Comparison of ENCODE assay signal across 12 cellular contexts in genomic region chr15:85771781-85772445, GRCh38. TPM values are rescaled to one million over a fixed set of nuclear protein-coding genes. Genes with fewer than 3 reads are reported as not detected.
DNase-seq lines count a peak whose midpoint lies in the region; ATAC-seq, FAIRE-seq and TF ChIP-seq lines count a peak whose summit lies in the region.
"Had no signal": no experiment of that assay in that cellular context is flagged by ENCODE, and none has a peak within 500 bp of the region (broad histone marks: within the 10 kb centered on the region; RNA-seq: fewer than 3 reads in every experiment).

No MANE protein-coding gene starts in this region.

- no peak overlapping the region for H3K9ac ChIP-seq in IMR-90 (ENCODE audit: low read depth, low read length)
- H3K9ac ChIP-seq in endothelial cell of umbilical vein (replicated peaks; ENCODE audit: extremely low read depth, insufficient read depth, low read length), result no peak overlapping the region

- H4K8ac ChIP-seq in IMR-90 (ENCODE audit: low read depth in 2 of 2, low read length in 2 of 2), result no peak overlapping the region

- H3K79me2 ChIP-seq in endothelial cell of umbilical vein (ENCODE audit: control insufficient read depth, insufficient read depth, low read length), result no peaks in the 10 kb centered on the region

- H2AK9ac ChIP-seq in IMR-90 (replicated peaks; ENCODE audit: low read depth, low read length, poor library complexity), result peak overlapping the region; percentile 31

- ATAC-seq in IMR-90 (ENCODE audit: low read depth), result peak; percentile 54
- no peak for ATAC-seq in CD4-positive, alpha-beta T cell (ENCODE audit: poor library complexity)
- ATAC-seq in GM21619 (IDR thresholded peaks at IDR 0.05; ENCODE audit: unreplicated experiment), result no peak

- no peak overlapping the region for H3K4me3 Mint-ChIP-seq in CD4-positive, alpha-beta T cell
- H3K4me3 Mint-ChIP-seq: memory B cell; T-helper 1 cell treated with Interleukin-12 subunit alpha and Interleukin-12 subunit beta and Interleukin-4 antibody, amounts not matched to agents 30 μg/mL and 1 μg/mL, for 36 hours had no signal

- H3K9me1 ChIP-seq in IMR-90 (ENCODE audit: insufficient read depth, low read length) (peaks cover 22% of the 10 kb centered on the region), endothelial cell of umbilical vein (replicated peaks; ENCODE audit: control insufficient read depth, extremely low read depth, insufficient read depth, low read length) (no peaks in the 10 kb centered on the region)

- H2BK20ac ChIP-seq in IMR-90 (ENCODE audit: low read depth, low read length), result no peak overlapping the region

- POLR2A ChIA-PET in IMR-90 (lab: Charles Lee; ENCODE audit: unreplicated experiment) (no interaction called here), endothelial cell of umbilical vein (lab: Charles Lee) (no interaction called here)
- POLR2A ChIA-PET in CD4-positive, alpha-beta T cell (lab: Charles Lee), result no interaction called here

- H3K56ac ChIP-seq in IMR-90 (ENCODE audit: extremely low read depth, insufficient read depth, low read length), result no peak overlapping the region

- H3K27ac ChIP-seq in IMR-90 (ENCODE audit: insufficient read depth, low read length) (no peak overlapping the region), endothelial cell of umbilical vein (ENCODE audit: insufficient read depth, low read depth, low read length) (no peak overlapping the region), stomach (peak overlapping the region; percentile 16 to 77 (median 68))
- H3K27ac ChIP-seq in CD4-positive, alpha-beta T cell (ENCODE audit: low read depth, low read length), result no peak overlapping the region
- H3K27ac ChIP-seq: epithelial cell of prostate had no signal

- H3K79me1 ChIP-seq in IMR-90 (ENCODE audit: low read depth in 1 of 2, low read length in 2 of 2), result peaks cover 22 to 56% of the 10 kb centered on the region in 2 experiments

- no peak overlapping the region for H2BK15ac ChIP-seq in IMR-90 (ENCODE audit: low read depth, low read length)

- H2AFZ ChIP-seq in IMR-90 (replicated peaks; ENCODE audit: low read length, poor library complexity) (peak overlapping the region; percentile 23), endothelial cell of umbilical vein (ENCODE audit: low read depth, low read length) (no peak overlapping the region)

- H2AK5ac ChIP-seq in IMR-90 (ENCODE audit: low read depth, low read length), result 0 out of 2 replicates have a peak overlapping the region, but pooled peaks have one; percentile 69

- CTCF ChIA-PET in IMR-90 (lab: Yijun Ruan, JAX), result no interaction called here
- CTCF ChIA-PET in endothelial cell of umbilical vein (lab: Charles Lee), result no interaction called here
- CTCF ChIA-PET in CD4-positive, alpha-beta T cell (lab: Charles Lee), result no interaction called here

- no peak overlapping the region for H3K4ac ChIP-seq in IMR-90 (ENCODE audit: low read depth, low read length)

- peaks cover 10% of the 10 kb centered on the region; the same call in 1 of the 2 replicates for H3K4me1 ChIP-seq in IMR-90 (ENCODE audit: control insufficient read depth, insufficient read depth, low read length)
- H3K4me1 ChIP-seq in endothelial cell of umbilical vein (ENCODE audit: control insufficient read depth, extremely low read depth, insufficient read depth, low read length), result peaks cover 12% of the 10 kb centered on the region
- H3K4me1 ChIP-seq in stomach, result peaks cover 11 to 29% (median 19%) of the 10 kb centered on the region in 4 donors

- H3K27me3 Mint-ChIP-seq in CD4-positive, alpha-beta T cell, result no peaks in the 10 kb centered on the region
- H3K27me3 Mint-ChIP-seq: memory B cell had no signal

- H3K36me3 Mint-ChIP-seq in CD4-positive, alpha-beta T cell (ENCODE audit: low read depth), result no peaks in the 10 kb centered on the region
- H3K36me3 Mint-ChIP-seq: memory B cell had no signal

- no peak overlapping the region for H2BK5ac ChIP-seq in IMR-90 (ENCODE audit: low read depth, low read length, poor library complexity, severe bottlenecking)

- H2BK120ac ChIP-seq in IMR-90 (ENCODE audit: low read depth, low read length), result no peak overlapping the region

- no peak overlapping the region for H3K4me3 ChIP-seq in IMR-90 (ENCODE audit: insufficient read depth, low read depth, low read length)
- H3K4me3 ChIP-seq in endothelial cell of umbilical vein (replicated peaks in 1 of 3; ENCODE audit: insufficient read depth in 1 of 3, low read depth in 1 of 3, low read length in 3 of 3), result no peak overlapping the region
- H3K4me3 ChIP-seq in lower leg skin (ENCODE audit: low read depth, poor library complexity, severe bottlenecking), result no peak overlapping the region
- H3K4me3 ChIP-seq in stomach, result no peak overlapping the region

- WGBS in IMR-90 (ENCODE audit: extremely low coverage in 2 of 2, insufficient read length in 1 of 2), 2 experiments, result 50% methylated on average over 9 of the region's 13 CpGs; no CpG with 5 or more reads in 1 of the 2 experiments
- 59 to 73% methylated on average over 13 of the region's 13 CpGs for WGBS in lower leg skin, 2 donors
- WGBS in stomach, 5 donors, result 59 to 81% (median 68%) methylated on average over 11 to 13 of the region's 13 CpGs

- TF ChIP-seq POLR2A in IMR-90 (IDR thresholded peaks at IDR 0.05; ENCODE audit: low read depth, low read length) (no peak), endothelial cell of umbilical vein (IDR thresholded peaks at IDR 0.05; ENCODE audit: low read depth, low read length) (no peak), lower leg skin (IDR thresholded peaks at IDR 0.05) (no peak), stomach (IDR thresholded peaks at IDR 0.05) (no peak)

- TF ChIP-seq EP300 in stomach (IDR thresholded peaks at IDR 0.05), result peak; percentile 62

- TF ChIP-seq CTCF in IMR-90 (conservative IDR thresholded peaks at IDR 0.05; ENCODE audit: low read depth, low read length) (no peak), endothelial cell of umbilical vein (IDR thresholded peaks at IDR 0.05; ENCODE audit: extremely low read depth in 1 of 2, insufficient read depth in 1 of 2, low read depth in 1 of 2, low read length in 2 of 2) (no peak), lower leg skin (IDR thresholded peaks at IDR 0.05) (no peak), stomach (IDR thresholded peaks at IDR 0.05) (no peak)
- no peak for TF ChIP-seq CTCF in CD4-positive, alpha-beta T cell (IDR thresholded peaks at IDR 0.05)

- peaks cover 15% of the 10 kb centered on the region for H3K4me1 Mint-ChIP-seq in CD4-positive, alpha-beta T cell (ENCODE audit: low read depth)

- no peak overlapping the region; the same call in 1 of the 2 replicates for H3K18ac ChIP-seq in IMR-90 (ENCODE audit: low read depth, low read length)

- H4K5ac ChIP-seq in IMR-90 (ENCODE audit: low read depth, low read length), result no peak overlapping the region; the same call in 1 of the 2 replicates

- H3K27me3 ChIP-seq in IMR-90 (ENCODE audit: control insufficient read depth, insufficient read depth, low read length) (no peaks in the 10 kb centered on the region), endothelial cell of umbilical vein (ENCODE audit: control insufficient read depth in 2 of 2, insufficient read depth in 2 of 2, low read length in 2 of 2) (no peaks in the 10 kb centered on the region), stomach (no peaks in the 10 kb centered on the region)
- H3K27me3 ChIP-seq in CD4-positive, alpha-beta T cell (ENCODE audit: control insufficient read depth, insufficient read depth, low read length), result no peaks in the 10 kb centered on the region

- no peak overlapping the region for H3K14ac ChIP-seq in IMR-90 (replicated peaks; ENCODE audit: low read depth, low read length)

- TF ChIP-seq RAD21 in IMR-90 (IDR thresholded peaks at IDR 0.05; ENCODE audit: low read length), result no peak

- no peak overlapping the region for H4K91ac ChIP-seq in IMR-90 (ENCODE audit: insufficient read depth, low read depth, low read length)

- H3K4me2 ChIP-seq in IMR-90 (ENCODE audit: low read depth, low read length) (no peak overlapping the region), endothelial cell of umbilical vein (ENCODE audit: insufficient read depth, low read length) (no peak overlapping the region)

- dilution Hi-C loops in IMR-90 (cut with HindIII; ENCODE audit: low sequenced_read_pairs, unreplicated experiment), result no loop called here
- dilution Hi-C loops in endothelial cell of umbilical vein (cut with MboI; ENCODE audit: extremely low pct_ligation_motif_present, low sequenced_read_pairs), result no loop called here

- intact Hi-C loops in IMR-90 (cut with micrococcal nuclease) (no loop called here), endothelial cell of umbilical vein (cut with micrococcal nuclease) (loop anchor here (2.0 kb wide), 1 partner anchor 13 kb away; no protein-coding TSS in a partner anchor), lower leg skin (cut with DNase I; ENCODE audit: low total_unique reads) (no loop called here), stomach (cut with DNase I; ENCODE audit: low total_unique reads) (no loop called here)
- intact Hi-C loops in CD4-positive, alpha-beta T cell (cut with DNase I, micrococcal nuclease), result no loop called here

- H3K36me3 ChIP-seq in IMR-90 (ENCODE audit: control insufficient read depth, insufficient read depth, low read length), result peaks cover 2% of the 10 kb centered on the region; the same call in 1 of the 2 replicates
- H3K36me3 ChIP-seq in endothelial cell of umbilical vein (ENCODE audit: control insufficient read depth in 2 of 2, extremely low read depth in 1 of 2, insufficient read depth in 2 of 2, low read length in 2 of 2), result no peaks in the 10 kb centered on the region
- H3K36me3 ChIP-seq in stomach, result peaks cover 0 to 26% (median 19%) of the 10 kb centered on the region in 4 donors

- in situ Hi-C loops in IMR-90 (cut with MboI; ENCODE audit: low sequenced_read_pairs) (no loop called here), KBM-7 (cut with MboI; ENCODE audit: low pct_unique_long_range_greater_than_20kb, low sequenced_read_pairs) (no loop called here)

- H3K9me3 ChIP-seq in IMR-90 (ENCODE audit: control insufficient read depth, insufficient read depth, low read length) (no peaks in the 10 kb centered on the region), endothelial cell of umbilical vein (replicated peaks; ENCODE audit: control insufficient read depth, insufficient read depth, low read length) (no peaks in the 10 kb centered on the region), stomach (no peaks in the 10 kb centered on the region)
- H3K9me3 ChIP-seq in CD4-positive, alpha-beta T cell (ENCODE audit: control insufficient read depth, low read length), result no peaks in the 10 kb centered on the region

- no peaks in the 10 kb centered on the region for H3K9me3 Mint-ChIP-seq in CD4-positive, alpha-beta T cell
- H3K9me3 Mint-ChIP-seq: memory B cell; T-helper 1 cell treated with Interleukin-12 subunit alpha and Interleukin-12 subunit beta and Interleukin-4 antibody, amounts not matched to agents 30 μg/mL and 1 μg/mL, for 36 hours had no signal

- no peak overlapping the region for H3K27ac Mint-ChIP-seq in CD4-positive, alpha-beta T cell
- H3K27ac Mint-ChIP-seq: memory B cell; T-helper 1 cell treated with Interleukin-12 subunit alpha and Interleukin-12 subunit beta and Interleukin-4 antibody, amounts not matched to agents 30 μg/mL and 1 μg/mL, for 36 hours had no signal

- H4K20me1 ChIP-seq in IMR-90 (ENCODE audit: insufficient read depth, low read length) (peaks cover 26% of the 10 kb centered on the region), endothelial cell of umbilical vein (replicated peaks; ENCODE audit: control insufficient read depth, extremely low read depth, insufficient read depth, low read length) (no peaks in the 10 kb centered on the region)

- DNase-seq in IMR-90 (peak; percentile 13), endothelial cell of umbilical vein (ENCODE audit: low read depth, low spot score) (peak; percentile 62), lower leg skin (ENCODE audit: low spot score in 2 of 2) (peak; percentile 67 to 94), stomach (no peak), RPMI8226 (no peak), KBM-7 (no peak)
- DNase-seq in CD4-positive, alpha-beta T cell, result no peak
- DNase-seq: amniotic stem cell had no signal

- no peak for FAIRE-seq in endothelial cell of umbilical vein (lab: Jason Lieb, UNC)

- BruUV-seq in IMR-90 (replicated peaks; lab: Mats Ljungman, UMichigan), result no TSS peak
- no TSS peak for BruUV-seq in endothelial cell of umbilical vein (replicated peaks; lab: Mats Ljungman, UMichigan)

- no peak overlapping the region for H3K23ac ChIP-seq in IMR-90 (ENCODE audit: low read depth, low read length)

RNA-seq across cellular contexts. Expression of gene KLHL25, which starts 22.8 kb away (rescaled TPM):
- total RNA-seq in IMR-90 (2012; rRNA removed), result 2.7 and 2.8 TPM in 2 replicates
- polyA plus RNA-seq in IMR-90 (2012; rRNA removed), result 5.6 and 6.6 TPM in 2 replicates
- polyA plus RNA-seq in IMR-90 (2012; cell fraction: cytosol; rRNA removed), result 2.8 and 5.4 TPM in 2 replicates
- 6.6 and 15.9 TPM in 2 replicates for polyA plus RNA-seq in IMR-90 (2012; cell fraction: nucleus; rRNA removed; ENCODE audit: low replicate concordance)
- total RNA-seq in endothelial cell of umbilical vein, result 5.2 and 5.4 TPM in 2 replicates
- polyA plus RNA-seq in endothelial cell of umbilical vein, result 6.4 and 6.8 TPM in 2 replicates
- 4.2 and 4.8 TPM in 2 replicates for polyA plus RNA-seq in endothelial cell of umbilical vein (2011; cell fraction: cytosol; rRNA removed)
- polyA plus RNA-seq in endothelial cell of umbilical vein (2011; cell fraction: nucleus; rRNA removed), result 6.1 and 6.3 TPM in 2 replicates
- polyA plus RNA-seq in endothelial cell of umbilical vein (2012), result 2.4 and 3.3 TPM in 2 replicates
- polyA minus RNA-seq in endothelial cell of umbilical vein, result 5.2 and 5.7 TPM in 2 replicates
- 4.6 TPM for polyA minus RNA-seq in endothelial cell of umbilical vein (2011; cell fraction: cytosol; rRNA and poly(A)+ RNA removed)
- polyA minus RNA-seq in endothelial cell of umbilical vein (2011; cell fraction: nucleus; rRNA and poly(A)+ RNA removed), result 4.6 and 4.9 TPM in 2 replicates
- total RNA-seq in lower leg skin, result 10 to 100 TPM; 13.9 to 29.0 (median 21.4) TPM
- 10 to 100 TPM in 1 of 5 donors, 1 to 10 TPM in 4; 1.2 to 36.2 (median 6.4) TPM for total RNA-seq in stomach
- 1 to 10 TPM; 4.3 to 6.4 (median 5.2) TPM for polyA plus RNA-seq in stomach
- total RNA-seq in CD4-positive, alpha-beta T cell, result 10 to 100 TPM in 1 of 2 experiments, 1 to 10 TPM in 1; 9.0 to 10.2 TPM

Comparison
In these comparisons a context has a peak if more than half of its experiments do, and no peak if none do; other contexts are left out.
1. DNase-seq: peak in IMR-90 (single experiment), endothelial cell of umbilical vein (single experiment) and lower leg skin (2 of 2); none in stomach (single experiment), RPMI8226 (single experiment), CD4-positive, alpha-beta T cell (0 of 10) and KBM-7 (single experiment).
2. H3K27ac ChIP-seq: peak in stomach (5 of 5); none in IMR-90 (single experiment), endothelial cell of umbilical vein (single experiment) and CD4-positive, alpha-beta T cell (single experiment).